9 cellular contexts compared by ENCODE assay signal in the genomic region with DNA sequence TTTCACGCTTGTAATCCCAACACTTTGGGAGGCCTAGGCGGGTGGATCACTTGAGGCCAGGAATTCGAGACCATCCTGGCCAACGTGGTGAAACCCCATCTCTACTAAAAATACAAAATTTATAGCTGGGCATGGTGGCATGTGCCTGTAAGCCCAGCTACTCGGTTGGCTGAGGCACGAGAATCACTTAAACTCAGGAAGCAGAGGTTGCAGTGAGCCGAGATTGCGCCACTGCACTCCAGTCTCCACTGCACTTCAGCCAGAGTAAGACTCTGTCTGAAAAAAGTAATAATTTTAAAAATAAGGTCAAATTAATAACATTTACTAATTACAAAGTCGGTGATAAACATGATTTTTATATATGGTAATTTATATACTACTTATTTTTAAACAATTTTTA.
"Had no signal": no experiment of that assay in that cellular context is flagged by ENCODE, and none has a peak within 500 bp of the region (broad histone marks: within the 10 kb centered on the region; RNA-seq: fewer than 3 reads in every experiment).

No MANE protein-coding gene starts in this region.

- DNase-seq: GM23248, GOT3, H7, HFFc6, KBM-7 had no signal

- H3K36me3 ChIP-seq: HAP-1 had no signal

- H3K4me3 ChIP-seq: GM23248, HAP-1 had no signal

- H3K9me3 ChIP-seq: HAP-1 had no signal

- H3K4me1 ChIP-seq: HAP-1 had no signal

- H3K27ac ChIP-seq: GM23248, HL-60 had no signal

- ATAC-seq: HCT116, HepG2 had no signal

- FAIRE-seq: HepG2 had no signal
